In the genomic region with DNA sequence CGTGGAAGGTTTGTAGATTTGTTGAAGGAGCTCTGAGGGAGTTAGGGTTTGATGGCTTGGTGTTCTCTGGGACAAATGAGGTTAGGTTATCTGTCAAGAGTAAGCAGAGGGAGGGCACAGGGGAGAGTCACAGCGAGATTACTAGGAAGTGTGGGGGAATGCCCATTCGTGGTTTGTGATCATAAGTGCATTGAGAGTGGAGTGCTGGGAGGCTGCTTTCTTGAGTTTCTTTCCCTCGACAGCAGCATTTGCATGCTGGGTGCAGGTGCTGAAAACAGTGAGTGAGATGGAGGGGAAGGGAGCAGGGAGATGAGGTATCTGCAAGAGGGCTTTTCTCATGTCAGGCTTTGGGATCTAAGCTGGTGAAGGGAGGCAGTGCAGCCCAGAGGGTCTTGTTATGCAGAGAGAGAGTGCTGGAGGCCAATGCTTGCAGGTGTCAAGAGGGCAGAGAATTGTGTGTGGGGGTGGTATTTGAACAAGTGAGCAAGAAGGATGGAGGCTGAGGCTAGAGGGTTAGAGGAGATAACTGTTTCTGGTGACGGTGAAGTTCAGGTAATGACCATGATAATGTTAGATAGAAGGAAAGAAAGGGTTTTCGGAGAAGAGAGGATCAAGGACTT, we compare ENCODE assay signal across 10 cellular contexts. TPM values are rescaled to one million over a fixed set of nuclear protein-coding genes. Genes with fewer than 3 reads are reported as not detected.
DNase-seq lines count a peak whose midpoint lies in the region; ATAC-seq and TF ChIP-seq lines count a peak whose summit lies in the region.
"Had no signal": no experiment of that assay in that cellular context is flagged by ENCODE, and none has a peak within 500 bp of the region (broad histone marks: within the 10 kb centered on the region; RNA-seq: fewer than 3 reads in every experiment).

No MANE protein-coding gene starts in this region.

- no peaks in the 10 kb centered on the region for H3K36me3 ChIP-seq in upper lobe of left lung

- no peak overlapping the region for H3K4me3 Mint-ChIP-seq in activated T-cell treated with anti-CD3 and anti-CD28 coated beads, Interleukin-2, amount 50 U/mL, for 4 hours
- no peak overlapping the region for H3K4me3 Mint-ChIP-seq in osteocyte (ENCODE audit: unreplicated experiment)

- no peak overlapping the region for H3K27ac Mint-ChIP-seq in osteocyte (ENCODE audit: unreplicated experiment)

- peaks cover 4% of the 10 kb centered on the region for H3K9me3 Mint-ChIP-seq in activated T-cell treated with anti-CD3 and anti-CD28 coated beads, Interleukin-2, amount 50 U/mL, for 4 hours
- peaks cover 5% of the 10 kb centered on the region for H3K9me3 Mint-ChIP-seq in osteocyte (ENCODE audit: unreplicated experiment)

- H3K4me3 ChIP-seq in upper lobe of left lung: no peak overlapping the region

- peak; percentile 64 for ATAC-seq in GM19397 (IDR thresholded peaks at IDR 0.05; ENCODE audit: unreplicated experiment)
- peak; percentile 62 for ATAC-seq in HG03097 (IDR thresholded peaks at IDR 0.05; ENCODE audit: low FRiP score, unreplicated experiment)
- peak; percentile 96 to 97 for ATAC-seq in activated T-cell treated with anti-CD3 and anti-CD28 coated beads, Interleukin-2, amount 50 U/mL, for 4 hours
- ATAC-seq in upper lobe of left lung (ENCODE audit: low FRiP score in 2 of 2): no peak

- peaks cover 31% of the 10 kb centered on the region for H3K4me1 Mint-ChIP-seq in activated T-cell treated with anti-CD3 and anti-CD28 coated beads, Interleukin-2, amount 50 U/mL, for 4 hours (ENCODE audit: low read depth)
- peaks cover 6% of the 10 kb centered on the region for H3K4me1 Mint-ChIP-seq in osteocyte (ENCODE audit: unreplicated experiment)

- no peaks in the 10 kb centered on the region for H3K27me3 ChIP-seq in upper lobe of left lung

- DNase-seq in GM10248 (ENCODE audit: extremely low spot score): peak; percentile 70
- no peak for DNase-seq in activated T-cell treated with anti-CD3 and anti-CD28 coated beads, Interleukin-2, amount 50 U/mL, for 4 hours
- DNase-seq in upper lobe of left lung: no peak
- DNase-seq in iPS-NIHi11 (ENCODE audit: low spot score): no peak
- DNase-seq in osteocyte (ENCODE audit: extremely low spot score, unreplicated experiment): no peak
- DNase-seq in SIG-M5 treated with dmso at 0.1 percent for 504 hours (lab: John Stamatoyannopoulos, UW; ENCODE audit: unreplicated experiment): no peak
- DNase-seq: aorta, C1 segment of cervical spinal cord had no signal

- TF ChIP-seq POLR2A in upper lobe of left lung (IDR thresholded peaks at IDR 0.05): no peak

- H3K4me1 ChIP-seq in upper lobe of left lung: peaks cover 37 to 74% (median 55%) of the 10 kb centered on the region in 4 donors

- 68 to 75% methylated on average over 6 of the region's 6 CpGs for WGBS in upper lobe of left lung, 2 donors

- POLR2A ChIA-PET in GM10248 (lab: Yijun Ruan, JAX): no interaction called here

- H3K36me3 Mint-ChIP-seq in activated T-cell treated with anti-CD3 and anti-CD28 coated beads, Interleukin-2, amount 50 U/mL, for 4 hours (ENCODE audit: insufficient read depth): peaks cover 16% of the 10 kb centered on the region
- H3K36me3 Mint-ChIP-seq in osteocyte (ENCODE audit: unreplicated experiment): peaks cover 2% of the 10 kb centered on the region

- no peaks in the 10 kb centered on the region for H3K27me3 Mint-ChIP-seq in activated T-cell treated with anti-CD3 and anti-CD28 coated beads, Interleukin-2, amount 50 U/mL, for 4 hours (ENCODE audit: low read depth)
- no peaks in the 10 kb centered on the region for H3K27me3 Mint-ChIP-seq in osteocyte (ENCODE audit: unreplicated experiment)

- no peak for TF ChIP-seq EP300 in upper lobe of left lung (IDR thresholded peaks at IDR 0.05)

- H3K27ac ChIP-seq in upper lobe of left lung: no peak overlapping the region

- TF ChIP-seq CTCF in GM10248 (IDR thresholded peaks at IDR 0.05; ENCODE audit: control extremely low read depth, extremely low read depth, low read depth, missing control alignments) (no peak), upper lobe of left lung (IDR thresholded peaks at IDR 0.05) (no peak), osteocyte (IDR thresholded peaks at IDR 0.05) (no peak)

- H3K9me3 ChIP-seq in upper lobe of left lung: peaks cover 0 to 7% (median 0%) of the 10 kb centered on the region in 4 donors

- CTCF ChIA-PET in GM10248 (lab: Yijun Ruan, JAX): interaction anchor here (1.3 to 2.1 kb wide), 6 partner anchors 9 to 51 kb away, joined by 3 to 6 read pairs (median 5); no protein-coding TSS in a partner anchor

RNA-seq across cellular contexts. Expression of a gene that starts 8.8 kb away (rescaled TPM):
- total RNA-seq in activated T-cell treated with anti-CD3 and anti-CD28 coated beads, Interleukin-2, amount 50 U/mL, for 4 hours: 10 to 100 TPM in 2 of 3 donors, 1 to 10 TPM in 1; 9.2 to 17.5 (median 13.0) TPM
- total RNA-seq in upper lobe of left lung (10 to 100 TPM; 23.0 to 85.8 (median 46.5) TPM), osteocyte (25.4 and 26.7 TPM in 2 replicates)

RNA-seq across cellular contexts. Expression of a gene that starts 38.3 kb away (rescaled TPM):
- total RNA-seq in activated T-cell treated with anti-CD3 and anti-CD28 coated beads, Interleukin-2, amount 50 U/mL, for 4 hours: 10 to 100 TPM; 35.0 to 38.4 (median 36.3) TPM
- total RNA-seq in upper lobe of left lung: 10 to 100 TPM; 15.3 to 29.3 (median 25.5) TPM
- total RNA-seq in osteocyte: 35.9 and 41.2 TPM in 2 replicates

Comparison
In these comparisons a context has a peak if more than half of its experiments do, and no peak if none do; other contexts are left out.
1. ATAC-seq: peak in GM19397 (single experiment), HG03097 (single experiment) and activated T-cell treated with anti-CD3 and anti-CD28 coated beads, Interleukin-2, amount 50 U/mL, for 4 hours (2 of 2); none in upper lobe of left lung (0 of 2).